29 cellular contexts compared by ENCODE assay signal in genomic region chr1:201134405-201134804, GRCh38. TPM values are rescaled to one million over a fixed set of nuclear protein-coding genes. Genes with fewer than 3 reads are reported as not detected.
"Had no signal": no experiment of that assay in that cellular context is flagged by ENCODE, and none has a peak within 500 bp of the region (broad histone marks: within the 10 kb centered on the region; RNA-seq: fewer than 3 reads in every experiment).

No MANE protein-coding gene starts in this region.

- H3K4me3 Mint-ChIP-seq: activated B cell treated with CpG ODN at 0.5 μM for 24 hours; activated CD4-positive, alpha-beta T cell treated with anti-CD3 and anti-CD28 coated beads, Interleukin-2, amount 10 ng/mL, durations not matched to agents 24 days and 14 days; activated CD8-positive, alpha-beta memory T cell treated with anti-CD3 and anti-CD28 coated beads, Interleukin-2, amount 10 ng/mL, durations not matched to agents 7 days and 5 days; activated naive CD4-positive, alpha-beta T cell treated with anti-CD3 and anti-CD28 coated beads, Interleukin-2, amount 50 U/mL, for 24 hours; activated T-cell treated with anti-CD3 and anti-CD28 coated beads, Interleukin-2, amount 50 U/mL, for 24 hours; activated T-helper 1 cell treated with anti-CD3 and anti-CD28 coated beads, Interleukin-12 subunit alpha, Interleukin-12 subunit beta, Interleukin-2, Interleukin-4 antibody, amounts not matched to agents 30 ng/mL and 10 ng/mL and 1 ng/mL, durations not matched to agents 14 hours and 24 hours and 36 hours had no signal

- H3K27ac Mint-ChIP-seq: activated B cell treated with CpG ODN at 0.5 μM for 24 hours; activated CD4-positive, alpha-beta T cell treated with anti-CD3 and anti-CD28 coated beads, Interleukin-2, amount 10 ng/mL, durations not matched to agents 24 days and 14 days; activated CD8-positive, alpha-beta memory T cell treated with anti-CD3 and anti-CD28 coated beads, Interleukin-2, amount 10 ng/mL, durations not matched to agents 7 days and 5 days; activated naive CD4-positive, alpha-beta T cell treated with anti-CD3 and anti-CD28 coated beads, Interleukin-2, amount 50 U/mL, for 24 hours; activated T-cell treated with anti-CD3 and anti-CD28 coated beads, Interleukin-2, amount 50 U/mL, for 24 hours; activated T-helper 1 cell treated with anti-CD3 and anti-CD28 coated beads, Interleukin-12 subunit alpha, Interleukin-12 subunit beta, Interleukin-2, Interleukin-4 antibody, amounts not matched to agents 30 ng/mL and 10 ng/mL and 1 ng/mL, durations not matched to agents 14 hours and 24 hours and 36 hours had no signal

- H3K27me3 ChIP-seq: brain microvascular endothelial cell, cardiac muscle cell had no signal

- H3K4me3 ChIP-seq: cardiac muscle cell, SK-N-MC had no signal

- H3K27ac ChIP-seq: brain microvascular endothelial cell, cardiac muscle cell, SK-N-MC had no signal

- H3K4me1 Mint-ChIP-seq: activated B cell treated with CpG ODN at 0.5 μM for 24 hours; activated CD4-positive, alpha-beta T cell treated with anti-CD3 and anti-CD28 coated beads, Interleukin-2, amount 10 ng/mL, durations not matched to agents 24 days and 14 days; activated CD8-positive, alpha-beta memory T cell treated with anti-CD3 and anti-CD28 coated beads, Interleukin-2, amount 10 ng/mL, durations not matched to agents 7 days and 5 days; activated naive CD4-positive, alpha-beta T cell treated with anti-CD3 and anti-CD28 coated beads, Interleukin-2, amount 50 U/mL, for 24 hours had no signal

- ATAC-seq: activated CD8-positive, alpha-beta memory T cell treated with anti-CD3 and anti-CD28 coated beads, Interleukin-2, amount 10 ng/mL, durations not matched to agents 7 days and 5 days had no signal

- H3K36me3 Mint-ChIP-seq: activated CD8-positive, alpha-beta memory T cell treated with anti-CD3 and anti-CD28 coated beads, Interleukin-2, amount 10 ng/mL, durations not matched to agents 7 days and 5 days had no signal

- H3K27me3 Mint-ChIP-seq: activated B cell treated with CpG ODN at 0.5 μM for 24 hours; activated CD4-positive, alpha-beta T cell treated with anti-CD3 and anti-CD28 coated beads, Interleukin-2, amount 10 ng/mL, durations not matched to agents 24 days and 14 days; activated CD8-positive, alpha-beta memory T cell treated with anti-CD3 and anti-CD28 coated beads, Interleukin-2, amount 10 ng/mL, durations not matched to agents 7 days and 5 days; activated naive CD4-positive, alpha-beta T cell treated with anti-CD3 and anti-CD28 coated beads, Interleukin-2, amount 50 U/mL, for 24 hours; activated T-cell treated with anti-CD3 and anti-CD28 coated beads, Interleukin-2, amount 50 U/mL, for 24 hours had no signal

- H3K9me3 Mint-ChIP-seq: activated B cell treated with CpG ODN at 0.5 μM for 24 hours; activated CD4-positive, alpha-beta T cell treated with anti-CD3 and anti-CD28 coated beads, Interleukin-2, amount 10 ng/mL, durations not matched to agents 24 days and 14 days; activated naive CD4-positive, alpha-beta T cell treated with anti-CD3 and anti-CD28 coated beads, Interleukin-2, amount 50 U/mL, for 24 hours; activated T-cell treated with anti-CD3 and anti-CD28 coated beads, Interleukin-2, amount 50 U/mL, for 24 hours; activated T-helper 1 cell treated with anti-CD3 and anti-CD28 coated beads, Interleukin-12 subunit alpha, Interleukin-12 subunit beta, Interleukin-2, Interleukin-4 antibody, amounts not matched to agents 30 ng/mL and 10 ng/mL and 1 ng/mL, durations not matched to agents 14 hours and 24 hours and 36 hours had no signal

- DNase-seq: activated B cell treated with CpG ODN at 0.5 μM for 24 hours; activated CD4-positive, alpha-beta T cell treated with anti-CD3 and anti-CD28 coated beads for 1 hour; activated CD4-positive, alpha-beta T cell treated with anti-CD3 and anti-CD28 coated beads, Interleukin-2, amount 10 ng/mL, durations not matched to agents 24 days and 14 days; activated CD4-positive, alpha-beta T cell treated with anti-CD3 and anti-CD28 coated beads, Interleukin-2, amount 50 U/mL, for 48 hours; activated CD8-positive, alpha-beta memory T cell treated with anti-CD3 and anti-CD28 coated beads, Interleukin-2, amount 10 ng/mL, durations not matched to agents 7 days and 5 days; activated effector memory CD4-positive, alpha-beta T cell treated with Interleukin-2 at 50 U/mL for 16 hours; activated naive CD4-positive, alpha-beta T cell; activated T-cell treated with anti-CD3 and anti-CD28 coated beads, Interleukin-2, amount 50 U/mL, for 24 hours; amygdala; brain microvascular endothelial cell; cerebellar nuclear complex; Karpas-422; MM.1S; NCI-H1105; NCI-H1436; NCI-H1694 treated with DMSO at 0.1 percent for 48 hours; NCI-H2029 treated with DMSO at 0.1 percent for 48 hours; NCI-H345; NCI-H510A; NCI-H526 treated with DMSO at 0.1 percent for 48 hours; NCI-H82 had no signal

- FAIRE-seq: astrocyte had no signal

RNA-seq across cellular contexts. Expression of gene ASCL5, which starts 7.4 kb away (rescaled TPM):
- total RNA-seq: activated B cell treated with CpG ODN at 0.5 μM for 24 hours; activated CD4-positive, alpha-beta T cell treated with anti-CD3 and anti-CD28 coated beads, Interleukin-2, amount 10 ng/mL, durations not matched to agents 24 days and 14 days; activated CD8-positive, alpha-beta memory T cell treated with anti-CD3 and anti-CD28 coated beads, Interleukin-2, amount 10 ng/mL, durations not matched to agents 7 days and 5 days; activated T-helper 1 cell treated with anti-CD3 and anti-CD28 coated beads, Interleukin-12 subunit alpha, Interleukin-12 subunit beta, Interleukin-2, Interleukin-4 antibody, amounts not matched to agents 30 ng/mL and 10 ng/mL and 1 ng/mL, durations not matched to agents 14 hours and 24 hours and 36 hours; astrocyte; OCI-LY7; RPMI7951; T-helper 1 cell treated with Interleukin-12 subunit alpha and Interleukin-12 subunit beta and Interleukin-4 antibody, amounts not matched to agents 30 ng/mL and 1 ng/mL, for 36 hours had no signal
- polyA plus RNA-seq: cardiac muscle cell had no signal

RNA-seq across cellular contexts. Expression of gene CACNA1S, which starts 22.2 kb away (rescaled TPM):
- total RNA-seq: activated B cell treated with CpG ODN at 0.5 μM for 24 hours; activated CD4-positive, alpha-beta T cell treated with anti-CD3 and anti-CD28 coated beads, Interleukin-2, amount 10 ng/mL, durations not matched to agents 24 days and 14 days; activated CD8-positive, alpha-beta memory T cell treated with anti-CD3 and anti-CD28 coated beads, Interleukin-2, amount 10 ng/mL, durations not matched to agents 7 days and 5 days; activated T-helper 1 cell treated with anti-CD3 and anti-CD28 coated beads, Interleukin-12 subunit alpha, Interleukin-12 subunit beta, Interleukin-2, Interleukin-4 antibody, amounts not matched to agents 30 ng/mL and 10 ng/mL and 1 ng/mL, durations not matched to agents 14 hours and 24 hours and 36 hours; astrocyte; OCI-LY7; RPMI7951; T-helper 1 cell treated with Interleukin-12 subunit alpha and Interleukin-12 subunit beta and Interleukin-4 antibody, amounts not matched to agents 30 ng/mL and 1 ng/mL, for 36 hours had no signal
- polyA plus RNA-seq: cardiac muscle cell had no signal

RNA-seq across cellular contexts. Expression of gene IGFN1, which starts 56.2 kb away (rescaled TPM):
- total RNA-seq: activated B cell treated with CpG ODN at 0.5 μM for 24 hours; activated CD4-positive, alpha-beta T cell treated with anti-CD3 and anti-CD28 coated beads, Interleukin-2, amount 10 ng/mL, durations not matched to agents 24 days and 14 days; activated CD8-positive, alpha-beta memory T cell treated with anti-CD3 and anti-CD28 coated beads, Interleukin-2, amount 10 ng/mL, durations not matched to agents 7 days and 5 days; activated T-helper 1 cell treated with anti-CD3 and anti-CD28 coated beads, Interleukin-12 subunit alpha, Interleukin-12 subunit beta, Interleukin-2, Interleukin-4 antibody, amounts not matched to agents 30 ng/mL and 10 ng/mL and 1 ng/mL, durations not matched to agents 14 hours and 24 hours and 36 hours; cardiac muscle cell; OCI-LY7; T-helper 1 cell treated with Interleukin-12 subunit alpha and Interleukin-12 subunit beta and Interleukin-4 antibody, amounts not matched to agents 30 ng/mL and 1 ng/mL, for 36 hours had no signal
- polyA plus RNA-seq: cardiac muscle cell had no signal
